10 cellular contexts compared by ENCODE assay signal in the genomic region with DNA sequence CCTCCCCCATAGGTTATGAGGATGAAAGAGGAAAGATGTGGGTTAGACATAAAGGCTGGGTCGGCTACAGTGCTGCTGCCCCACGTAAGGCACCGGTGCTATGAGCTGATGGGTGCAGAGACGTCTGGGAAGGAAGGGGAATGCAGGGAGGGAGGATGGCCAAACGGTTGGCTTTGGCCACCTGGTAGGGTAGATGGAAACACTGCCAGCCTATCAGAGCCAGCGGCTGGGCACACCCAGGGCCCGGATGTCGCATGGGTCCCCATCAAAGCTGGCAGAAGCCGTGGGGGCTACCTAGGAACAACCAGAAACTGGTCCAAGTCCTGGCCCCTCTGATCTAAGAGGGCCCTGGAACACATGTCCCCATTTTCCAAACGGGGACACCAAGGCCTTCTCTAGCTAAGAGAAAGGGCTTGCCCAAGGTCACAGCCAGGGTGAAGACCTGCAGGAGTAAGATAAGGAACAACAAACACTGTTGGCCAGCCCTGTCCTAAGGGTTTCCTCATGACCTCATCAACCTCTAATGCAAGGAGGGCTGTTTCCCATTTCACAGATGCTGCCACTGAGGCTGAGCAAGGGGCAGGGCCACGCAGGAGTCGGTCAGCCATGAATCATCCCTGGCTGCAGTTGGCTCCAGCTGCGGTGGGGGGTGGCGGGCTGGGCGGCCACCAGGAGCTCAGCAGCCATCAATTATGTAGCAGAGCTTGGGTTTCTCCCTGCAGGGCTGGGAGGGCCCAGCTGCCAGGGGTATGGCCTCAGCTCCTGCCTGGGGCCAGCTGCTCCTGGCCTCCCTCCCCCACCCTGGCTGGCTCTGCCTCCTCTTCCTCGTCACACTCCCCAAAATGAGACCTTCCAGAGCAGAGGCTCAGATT. TPM values are rescaled to one million over a fixed set of nuclear protein-coding genes. Genes with fewer than 3 reads are reported as not detected.
DNase-seq lines count a peak whose midpoint lies in the region; ATAC-seq and TF ChIP-seq lines count a peak whose summit lies in the region.
"Had no signal": no experiment of that assay in that cellular context is flagged by ENCODE, and none has a peak within 500 bp of the region (broad histone marks: within the 10 kb centered on the region; RNA-seq: fewer than 3 reads in every experiment).

No MANE protein-coding gene starts in this region.

- 75% methylated on average over 9 of the region's 16 CpGs for WGBS in esophagus squamous epithelium, 2 donors

- H3K4me1 ChIP-seq in esophagus squamous epithelium (peaks cover 29 to 59% (median 30%) of the 10 kb centered on the region in 3 donors), rectal smooth muscle tissue (ENCODE audit: control insufficient read depth, insufficient read depth, low read length) (peaks cover 18% of the 10 kb centered on the region)

- H3K9ac ChIP-seq in rectal smooth muscle tissue (ENCODE audit: low read length) = no peak overlapping the region

- H3K36me3 ChIP-seq in esophagus squamous epithelium (peaks cover 0 to 29% (median 0%) of the 10 kb centered on the region in 3 donors), rectal smooth muscle tissue (ENCODE audit: control insufficient read depth, insufficient read depth, low read length) (no peaks in the 10 kb centered on the region)

- no peak for TF ChIP-seq POLR2A in esophagus squamous epithelium (IDR thresholded peaks at IDR 0.05)

- H3K27ac ChIP-seq in esophagus squamous epithelium (peak overlapping the region in 3 of 4 donors; percentile 46 to 65 (median 62)), rectal smooth muscle tissue (ENCODE audit: low read depth, low read length) (peak overlapping the region; percentile 27)

- H3K27me3 ChIP-seq in esophagus squamous epithelium (no peaks in the 10 kb centered on the region), rectal smooth muscle tissue (ENCODE audit: control insufficient read depth, insufficient read depth, low read length) (no peaks in the 10 kb centered on the region)

- DNase-seq in G401 (ENCODE audit: low spot score) (peak; percentile 28), OCI-M1 (lab: John Stamatoyannopoulos, UW) (peak; percentile 50), esophagus squamous epithelium (lab: John Stamatoyannopoulos, UW) (no peak), NOMO-1 (lab: John Stamatoyannopoulos, UW; ENCODE audit: unreplicated experiment in 2 of 2) (no peak)
- DNase-seq: activated CD4-positive, alpha-beta T cell treated with anti-CD3 and anti-CD28 coated beads, Interleukin-2, amount 50 U/mL, for 48 hours; mucosa of descending colon had no signal

- ATAC-seq in HG02840 (IDR thresholded peaks at IDR 0.05; ENCODE audit: low FRiP score, unreplicated experiment) (no peak), GM18502 (IDR thresholded peaks at IDR 0.05; ENCODE audit: poor library complexity, unreplicated experiment) (no peak), HG03196 (IDR thresholded peaks at IDR 0.05; ENCODE audit: unreplicated experiment) (no peak)
- ATAC-seq: mucosa of descending colon had no signal

- intact Hi-C loops in esophagus squamous epithelium (cut with DNase I) = no loop called here

- no peak for TF ChIP-seq CTCF in esophagus squamous epithelium (IDR thresholded peaks at IDR 0.05)

- in situ Hi-C loops in G401 (cut with HindIII; ENCODE audit: low sequenced_read_pairs) = no loop called here

- H3K9me3 ChIP-seq in esophagus squamous epithelium = no peaks in the 10 kb centered on the region
- H3K9me3 ChIP-seq: mucosa of descending colon had no signal

- H3K4me3 ChIP-seq in esophagus squamous epithelium (no peak overlapping the region), rectal smooth muscle tissue (ENCODE audit: low read length) (no peak overlapping the region)
- H3K4me3 ChIP-seq: mucosa of descending colon had no signal

RNA-seq across cellular contexts. Expression of a gene that starts 4.9 kb away (rescaled TPM):
- 43.6 and 54.3 TPM in 2 replicates for total RNA-seq in G401 (2014; rRNA removed; shearing (Covaris generic))
- 100 to 1,000 TPM in 2 of 4 donors, 10 to 100 TPM in 2; 70.3 to 169 (median 113) TPM for total RNA-seq in esophagus squamous epithelium

RNA-seq across cellular contexts. Expression of a gene that starts 13.2 kb away (rescaled TPM):
- total RNA-seq in G401 (2014; rRNA removed; shearing (Covaris generic)) = 7.8 and 20.5 TPM in 2 replicates
- total RNA-seq in esophagus squamous epithelium = 10 to 100 TPM; 27.5 to 49.3 (median 29.8) TPM

RNA-seq across cellular contexts. Expression of a gene that starts 57.6 kb away (rescaled TPM):
- total RNA-seq in G401 (2014; rRNA removed; shearing (Covaris generic)) = 24.4 and 29.1 TPM in 2 replicates
- 10 to 100 TPM in 3 of 4 donors, 1 to 10 TPM in 1; 9.7 to 23.0 (median 19.3) TPM for total RNA-seq in esophagus squamous epithelium

Comparison
In these comparisons a context has a peak if more than half of its experiments do, and no peak if none do; other contexts are left out.
1. DNase-seq: peak in G401 (single experiment) and OCI-M1 (single experiment); none in esophagus squamous epithelium (single experiment) and NOMO-1 (0 of 2).